Comparison of ENCODE assay signal across 8 cellular contexts in the genomic region with DNA sequence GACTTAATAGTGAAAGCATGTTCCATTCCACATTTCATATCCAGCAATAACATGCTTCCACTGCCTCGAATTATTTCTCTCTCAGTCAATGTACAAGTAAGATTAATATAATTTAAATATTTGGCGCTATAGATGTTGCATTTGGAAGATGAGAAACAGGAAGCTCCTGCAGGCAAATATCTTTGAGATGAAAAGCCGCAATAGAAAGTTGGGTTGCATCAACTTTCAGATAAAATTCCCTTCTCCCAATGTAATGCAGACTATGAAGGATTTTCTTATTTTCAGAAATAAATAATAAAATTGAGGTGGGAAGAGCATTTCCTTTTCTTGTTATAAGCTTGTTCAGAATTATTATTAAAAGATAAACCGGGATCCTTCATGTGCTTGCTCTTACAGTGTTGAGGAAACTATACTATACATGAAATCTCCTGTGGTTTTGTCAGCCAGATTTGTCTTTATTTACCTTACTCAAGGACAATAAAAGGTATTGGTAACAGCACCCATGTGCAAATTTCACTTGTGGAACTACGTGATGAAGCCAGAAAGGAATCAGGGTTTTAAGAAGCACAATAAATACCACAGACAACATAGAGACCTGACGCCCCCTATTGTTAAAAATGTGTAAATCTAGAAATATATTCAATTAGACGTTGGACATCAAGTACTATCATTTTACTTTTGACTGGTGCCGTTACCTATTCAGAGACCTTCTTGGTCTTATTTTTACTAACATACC.
DNase-seq lines count a peak whose midpoint lies in the region; ATAC-seq and TF ChIP-seq lines count a peak whose summit lies in the region.

No MANE protein-coding gene starts in this region.

- H3K9me3 Mint-ChIP-seq in activated CD8-positive, alpha-beta memory T cell treated with anti-CD3 and anti-CD28 coated beads, Interleukin-2, amount 10 ng/mL, durations not matched to agents 7 days and 5 days (ENCODE audit: low read depth) = no peaks in the 10 kb centered on the region
- H3K9me3 Mint-ChIP-seq in CD8-positive, alpha-beta memory T cell = peaks cover 0 to 3% (median 0%) of the 10 kb centered on the region in 5 donors
- no peaks in the 10 kb centered on the region for H3K9me3 Mint-ChIP-seq in Caco-2 (ENCODE audit: unreplicated experiment)

- H3K4me3 ChIP-seq in A673 (ENCODE audit: low read depth, low read length, poor library complexity, severe bottlenecking) (peak overlapping the region; percentile 17), Caco-2 (ENCODE audit: low read depth, low read length) (no peak overlapping the region)
- no peak overlapping the region for H3K4me3 ChIP-seq in CD8-positive, alpha-beta memory T cell (ENCODE audit: low read length)

- H3K9me3 ChIP-seq in A673 (ENCODE audit: low read depth, low read length, poor library complexity, severe bottlenecking) (no peaks in the 10 kb centered on the region), Caco-2 (no peaks in the 10 kb centered on the region)
- no peaks in the 10 kb centered on the region for H3K9me3 ChIP-seq in CD8-positive, alpha-beta memory T cell (ENCODE audit: low read length)

- ATAC-seq in GM19351 (IDR thresholded peaks at IDR 0.05; ENCODE audit: unreplicated experiment) = peak; percentile 68
- ATAC-seq in activated CD8-positive, alpha-beta memory T cell treated with anti-CD3 and anti-CD28 coated beads, Interleukin-2, amount 10 ng/mL, durations not matched to agents 7 days and 5 days = no peak

- POLR2A ChIA-PET in A673 (lab: Charles Lee; ENCODE audit: low non-redundant PET) (no interaction called here), Caco-2 (lab: Charles Lee) (no interaction called here)
- POLR2A ChIA-PET in CD8-positive, alpha-beta memory T cell (lab: Charles Lee) = no interaction called here

- H3K27ac ChIP-seq in A673 (ENCODE audit: low read depth, low read length, poor library complexity, severe bottlenecking) = peak overlapping the region; percentile 68
- no peak overlapping the region for H3K27ac ChIP-seq in CD8-positive, alpha-beta memory T cell (ENCODE audit: low read depth, low read length)

- DNase-seq in A673 (ENCODE audit: low spot score) (peak; percentile 79), RPMI7951 (ENCODE audit: low read depth) (peak; percentile 29), foreskin melanocyte (peak; percentile 44), GDM1 (lab: John Stamatoyannopoulos, UW) (no peak), Caco-2 (no peak)
- no peak for DNase-seq in activated CD8-positive, alpha-beta memory T cell treated with anti-CD3 and anti-CD28 coated beads, Interleukin-2, amount 10 ng/mL, durations not matched to agents 7 days and 5 days
- no peak for DNase-seq in CD8-positive, alpha-beta memory T cell

- H3K36me3 ChIP-seq in A673 (ENCODE audit: insufficient read depth, low read length, poor library complexity, severe bottlenecking) (no peaks in the 10 kb centered on the region), Caco-2 (ENCODE audit: control insufficient read depth, insufficient read depth, low read length) (no peaks in the 10 kb centered on the region)
- no peaks in the 10 kb centered on the region for H3K36me3 ChIP-seq in CD8-positive, alpha-beta memory T cell (ENCODE audit: insufficient read depth, low read length)

- no peak overlapping the region for H3K4me3 Mint-ChIP-seq in activated CD8-positive, alpha-beta memory T cell treated with anti-CD3 and anti-CD28 coated beads, Interleukin-2, amount 10 ng/mL, durations not matched to agents 7 days and 5 days
- H3K4me3 Mint-ChIP-seq in CD8-positive, alpha-beta memory T cell = no peak overlapping the region
- H3K4me3 Mint-ChIP-seq in Caco-2 (ENCODE audit: unreplicated experiment) = no peak overlapping the region

- H3K27me3 ChIP-seq in A673 (replicated peaks; ENCODE audit: insufficient read depth, low read depth, low read length, poor library complexity) = no peaks in the 10 kb centered on the region
- H3K27me3 ChIP-seq in CD8-positive, alpha-beta memory T cell (ENCODE audit: insufficient read depth, low read length, poor library complexity, severe bottlenecking) = no peaks in the 10 kb centered on the region
- H3K27me3 ChIP-seq in Caco-2 (replicated peaks; ENCODE audit: control insufficient read depth, insufficient read depth, low read length) = no peaks in the 10 kb centered on the region

- H3K27me3 Mint-ChIP-seq in activated CD8-positive, alpha-beta memory T cell treated with anti-CD3 and anti-CD28 coated beads, Interleukin-2, amount 10 ng/mL, durations not matched to agents 7 days and 5 days = no peaks in the 10 kb centered on the region
- no peaks in the 10 kb centered on the region for H3K27me3 Mint-ChIP-seq in CD8-positive, alpha-beta memory T cell
- no peaks in the 10 kb centered on the region for H3K27me3 Mint-ChIP-seq in Caco-2 (ENCODE audit: insufficient read depth, unreplicated experiment)

- CTCF ChIA-PET in A673 (lab: Charles Lee) (no interaction called here), Caco-2 (lab: Charles Lee) (no interaction called here)
- CTCF ChIA-PET in activated CD8-positive, alpha-beta memory T cell treated with anti-CD3 and anti-CD28 coated beads, Interleukin-2, amount 10 ng/mL, durations not matched to agents 7 days and 5 days (lab: Charles Lee) = no interaction called here
- CTCF ChIA-PET in CD8-positive, alpha-beta memory T cell (lab: Charles Lee) = no interaction called here

- no peak overlapping the region for H3K27ac Mint-ChIP-seq in activated CD8-positive, alpha-beta memory T cell treated with anti-CD3 and anti-CD28 coated beads, Interleukin-2, amount 10 ng/mL, durations not matched to agents 7 days and 5 days
- no peak overlapping the region for H3K27ac Mint-ChIP-seq in CD8-positive, alpha-beta memory T cell
- H3K27ac Mint-ChIP-seq in Caco-2 (ENCODE audit: unreplicated experiment) = no peak overlapping the region

- BruUV-seq in A673 (replicated peaks; lab: Mats Ljungman, UMichigan) (no TSS peak), Caco-2 (replicated peaks; lab: Mats Ljungman, UMichigan) (no TSS peak)

- TF ChIP-seq CTCF in A673 (conservative IDR thresholded peaks at IDR 0.05; ENCODE audit: low read depth, low read length) (peak; percentile 73), Caco-2 (IDR thresholded peaks at IDR 0.05; ENCODE audit: insufficient read depth in 1 of 2, low read depth in 1 of 2, low read length in 1 of 2, severe bottlenecking in 1 of 2, unreplicated experiment in 1 of 2) (peak in 1 of 2 experiments; percentile 25)

- intact Hi-C loops in A673 (cut with micrococcal nuclease; ENCODE audit: unreplicated experiment) (loop anchor here (5.0 kb wide), 2 partner anchors 1064 to 1669 kb away; no protein-coding TSS in a partner anchor), Caco-2 (cut with micrococcal nuclease; ENCODE audit: unreplicated experiment) (no loop called here)

- H3K4me1 ChIP-seq in A673 (ENCODE audit: insufficient read depth, low read length, poor library complexity, severe bottlenecking) = peaks cover 23% of the 10 kb centered on the region
- no peaks in the 10 kb centered on the region for H3K4me1 ChIP-seq in CD8-positive, alpha-beta memory T cell (ENCODE audit: insufficient read depth, low read length)
- H3K4me1 ChIP-seq in Caco-2 = peaks cover 15% of the 10 kb centered on the region

- H3K36me3 Mint-ChIP-seq in activated CD8-positive, alpha-beta memory T cell treated with anti-CD3 and anti-CD28 coated beads, Interleukin-2, amount 10 ng/mL, durations not matched to agents 7 days and 5 days = no peaks in the 10 kb centered on the region
- no peaks in the 10 kb centered on the region for H3K36me3 Mint-ChIP-seq in CD8-positive, alpha-beta memory T cell
- no peaks in the 10 kb centered on the region for H3K36me3 Mint-ChIP-seq in Caco-2 (ENCODE audit: insufficient read depth, unreplicated experiment)

- H3K4me1 Mint-ChIP-seq in activated CD8-positive, alpha-beta memory T cell treated with anti-CD3 and anti-CD28 coated beads, Interleukin-2, amount 10 ng/mL, durations not matched to agents 7 days and 5 days = no peaks in the 10 kb centered on the region
- no peaks in the 10 kb centered on the region for H3K4me1 Mint-ChIP-seq in CD8-positive, alpha-beta memory T cell
- H3K4me1 Mint-ChIP-seq in Caco-2 (ENCODE audit: low read depth, unreplicated experiment) = peaks cover 12% of the 10 kb centered on the region

Comparison
In these comparisons a context has a peak if more than half of its experiments do, and no peak if none do; other contexts are left out.
1. DNase-seq: peak in A673 (single experiment), RPMI7951 (single experiment) and foreskin melanocyte (single experiment); none in activated CD8-positive, alpha-beta memory T cell treated with anti-CD3 and anti-CD28 coated beads, Interleukin-2, amount 10 ng/mL, durations not matched to agents 7 days and 5 days (single experiment), GDM1 (single experiment), CD8-positive, alpha-beta memory T cell (0 of 5) and Caco-2 (0 of 2).